In the genomic region with DNA sequence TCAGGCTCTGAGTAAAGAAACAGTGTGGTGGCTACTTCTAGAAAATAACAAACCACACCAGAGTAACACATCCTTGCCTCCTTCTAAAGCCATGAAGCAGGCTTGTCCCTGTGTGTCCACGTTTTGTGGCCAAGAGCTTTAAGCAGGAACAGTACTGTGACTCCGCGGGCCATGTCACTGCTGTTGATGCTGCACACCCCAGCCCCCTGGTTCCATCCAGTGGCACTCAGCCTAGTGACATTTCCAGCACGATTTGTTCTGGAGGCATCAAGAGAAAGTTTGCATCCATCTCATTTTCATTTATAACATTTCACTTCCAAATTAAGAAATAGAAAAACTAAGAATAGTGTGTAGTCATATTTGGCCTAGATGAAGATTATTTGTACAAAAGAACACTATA, we compare ENCODE assay signal across 24 cellular contexts.
A peak's percentile ranks its signal among the peaks of the same experiment; 100 is the strongest.
DNase-seq lines count a peak whose midpoint lies in the region; ATAC-seq lines count a peak whose summit lies in the region.
"Had no signal": no experiment of that assay in that cellular context is flagged by ENCODE, and none has a peak within 500 bp of the region (broad histone marks: within the 10 kb centered on the region; RNA-seq: fewer than 3 reads in every experiment).

No MANE protein-coding gene starts in this region.

- no peaks in the 10 kb centered on the region for H3K36me3 Mint-ChIP-seq in stimulated activated effector memory CD8-positive, alpha-beta T cell treated with anti-CD3 and anti-CD28 coated beads, Interleukin-12 subunit alpha, Interleukin-12 subunit beta, amount 100 ng/mL, for 72 hours
- H3K36me3 Mint-ChIP-seq: CD14-positive monocyte; CD8-positive, alpha-beta memory T cell had no signal

- H3K27me3 ChIP-seq in layer of hippocampus (ENCODE audit: control insufficient read depth, insufficient read depth, low read length): no peaks in the 10 kb centered on the region
- H3K27me3 ChIP-seq: BE2C; BLaER1 treated with 17β-estradiol and CSF1 and Interleukin-3, amounts not matched to agents 10 nM and 100 nM had no signal

- no peaks in the 10 kb centered on the region for H3K4me1 Mint-ChIP-seq in stimulated activated effector memory CD8-positive, alpha-beta T cell treated with anti-CD3 and anti-CD28 coated beads, Interleukin-12 subunit alpha, Interleukin-12 subunit beta, amount 100 ng/mL, for 72 hours
- H3K4me1 Mint-ChIP-seq: CD14-positive monocyte; CD8-positive, alpha-beta memory T cell had no signal

- H3K9me3 Mint-ChIP-seq in stimulated activated effector memory CD8-positive, alpha-beta T cell treated with anti-CD3 and anti-CD28 coated beads, Interleukin-12 subunit alpha, Interleukin-12 subunit beta, amount 100 ng/mL, for 72 hours: peaks cover 2% of the 10 kb centered on the region

- peak in 9 of 61 donors; percentile 13 to 54 (median 23) for DNase-seq in caudate nucleus (lab: John Stamatoyannopoulos, UW)
- DNase-seq in occipital lobe (lab: John Stamatoyannopoulos, UW): peak; percentile 17
- no peak for DNase-seq in GM19238 (ENCODE audit: insufficient read length, low spot score)
- DNase-seq in stimulated activated CD4-positive, alpha-beta T cell treated with anti-CD3 and anti-CD28 coated beads, Interleukin-4, amount 100 ng/mL, for 4 hours: no peak
- no peak for DNase-seq in stimulated activated effector memory CD8-positive, alpha-beta T cell treated with anti-CD3 and anti-CD28 coated beads, Interleukin-12 subunit alpha, Interleukin-12 subunit beta, amount 100 ng/mL, for 72 hours (ENCODE audit: low spot score in 2 of 2)
- DNase-seq: 8988T; ACHN; AML-193; BE2C; CD4-positive, alpha-beta T cell; CD8-positive, alpha-beta memory T cell; DMS 273 treated with DMSO at 0.1 percent for 48 hours; DMS79; EL; GDM1; H9 had no signal

- ATAC-seq in stimulated activated effector memory CD8-positive, alpha-beta T cell treated with anti-CD3 and anti-CD28 coated beads, Interleukin-12 subunit alpha, Interleukin-12 subunit beta, amount 100 ng/mL, for 72 hours: no peak
- ATAC-seq: A549, GM12878, GM23338, HCT116 had no signal

- no peak overlapping the region for H3K27ac Mint-ChIP-seq in stimulated activated effector memory CD8-positive, alpha-beta T cell treated with anti-CD3 and anti-CD28 coated beads, Interleukin-12 subunit alpha, Interleukin-12 subunit beta, amount 100 ng/mL, for 72 hours
- H3K27ac Mint-ChIP-seq: CD14-positive monocyte; CD4-positive, alpha-beta T cell; GM23338; H9 had no signal

- no peak overlapping the region for H3K4me3 Mint-ChIP-seq in stimulated activated effector memory CD8-positive, alpha-beta T cell treated with anti-CD3 and anti-CD28 coated beads, Interleukin-12 subunit alpha, Interleukin-12 subunit beta, amount 100 ng/mL, for 72 hours
- H3K4me3 Mint-ChIP-seq: CD14-positive monocyte; CD4-positive, alpha-beta T cell; CD8-positive, alpha-beta memory T cell; GM23338; H9 had no signal

- H3K27ac ChIP-seq in caudate nucleus (ENCODE audit: low read depth, low read length): peak overlapping the region; percentile 67
- peak overlapping the region; percentile 53 for H3K27ac ChIP-seq in layer of hippocampus (ENCODE audit: low read depth, low read length)
- peak overlapping the region; percentile 75 for H3K27ac ChIP-seq in temporal lobe (ENCODE audit: low read depth, low read length)
- H3K27ac ChIP-seq: A549; BLaER1 treated with 17β-estradiol and CSF1 and Interleukin-3, amounts not matched to agents 10 nM and 100 nM had no signal
